ENCODE assay signal across 9 cellular contexts in the genomic region with DNA sequence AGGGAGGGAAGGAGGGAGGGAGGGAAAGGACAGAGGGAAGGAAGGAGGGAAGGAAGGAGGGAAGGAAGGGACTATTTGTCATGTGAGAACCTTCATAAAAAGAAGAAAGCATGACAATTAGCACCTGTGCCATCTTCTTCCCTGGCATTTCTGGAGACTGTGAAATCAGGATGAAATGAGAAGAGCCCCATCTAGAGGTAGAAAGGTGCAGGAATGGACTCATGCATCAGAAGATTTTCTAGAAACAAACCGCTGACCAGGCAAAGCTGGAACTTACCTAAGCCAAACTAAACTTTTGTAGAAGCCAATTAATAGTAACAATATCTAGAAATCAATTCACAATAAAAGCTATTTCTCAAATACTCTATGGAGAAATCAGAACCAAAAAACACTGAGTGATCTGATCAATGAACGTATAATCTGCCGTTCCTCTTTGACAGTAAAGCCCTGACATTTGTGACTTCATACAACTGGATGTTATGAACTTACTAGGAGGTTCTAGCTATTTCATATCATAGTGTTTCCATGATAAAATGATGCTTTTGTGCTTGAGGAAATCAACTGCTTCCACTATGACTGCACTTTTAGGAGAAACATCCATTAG. TPM values are rescaled to one million over a fixed set of nuclear protein-coding genes. Genes with fewer than 3 reads are reported as not detected.
DNase-seq lines count a peak whose midpoint lies in the region; ATAC-seq, FAIRE-seq and TF ChIP-seq lines count a peak whose summit lies in the region.
"Had no signal": no experiment of that assay in that cellular context is flagged by ENCODE, and none has a peak within 500 bp of the region (broad histone marks: within the 10 kb centered on the region; RNA-seq: fewer than 3 reads in every experiment).

No MANE protein-coding gene starts in this region.

- no peaks in the 10 kb centered on the region for H3K27me3 ChIP-seq in K562 (ENCODE audit: control insufficient read depth in 2 of 2, insufficient read depth in 2 of 2, low read length in 2 of 2)
- H3K27me3 ChIP-seq in transverse colon = no peaks in the 10 kb centered on the region

- BruUV-seq in K562 (replicated peaks; lab: Mats Ljungman, UMichigan) = no TSS peak

- FAIRE-seq in K562 (lab: Jason Lieb, UNC) (peak; percentile 6), islet of Langerhans (lab: Jason Lieb, UNC) (peak; percentile 98)

- no peaks in the 10 kb centered on the region for H3K9me1 ChIP-seq in K562 (ENCODE audit: control insufficient read depth, insufficient read depth, low read length)

- POLR2A ChIA-PET in K562 (lab: Yijun Ruan, JAX) = no interaction called here

- intact Hi-C loops in K562 (cut with micrococcal nuclease) = no loop called here
- intact Hi-C loops in transverse colon (cut with DNase I; ENCODE audit: low total_unique reads) = loop anchor here (10.0 kb wide), 1 partner anchor 473 kb away; no protein-coding TSS in a partner anchor

- no peak overlapping the region for H2AFZ ChIP-seq in K562 (ENCODE audit: low read depth, low read length)

- in situ Hi-C loops in GM13976 (cut with MboI; ENCODE audit: low sequenced_read_pairs, unreplicated experiment) = loop anchor here (25.0 kb wide), 1 partner anchor 440 kb away; no protein-coding TSS in a partner anchor
- in situ Hi-C loops in K562 (cut with MboI) = no loop called here
- in situ Hi-C loops in transverse colon (cut with MboI; ENCODE audit: low pct_ligation_motif_present in 1 of 4, low pct_unique_long_range_greater_than_20kb in 1 of 4, low sequenced_read_pairs in 3 of 4) = loop anchor here in 3 of 4 donors (5.0 to 25.0 kb wide), 3 partner anchors 113 to 490 kb away; no protein-coding TSS in a partner anchor

- WGBS in K562 (ENCODE audit: insufficient coverage, low coverage, missing lambda C conversion rate) = 0% methylated on average over 3 of the region's 3 CpGs
- WGBS in transverse colon (ENCODE audit: low coverage in 1 of 2), 2 donors = 54 to 65% methylated on average over 3 of the region's 3 CpGs

- H3K4me1 ChIP-seq in K562 (replicated peaks in 1 of 2; ENCODE audit: control insufficient read depth in 2 of 2, insufficient read depth in 2 of 2, low read length in 2 of 2) (no peaks in the 10 kb centered on the region), transverse colon (no peaks in the 10 kb centered on the region)

- H4K20me1 ChIP-seq in K562 (replicated peaks; ENCODE audit: control insufficient read depth, insufficient read depth, low read length) = no peaks in the 10 kb centered on the region

- peak; percentile 39 to 64 for TF ChIP-seq RAD21 in K562 (CRISPR knock-in tag; conservative IDR thresholded peaks at IDR 0.05 in 1 of 2, IDR thresholded peaks at IDR 0.05 in 1 of 2)

- H3K9ac ChIP-seq in K562 (ENCODE audit: insufficient read depth in 1 of 2, low read depth in 2 of 2, low read length in 2 of 2) = no peak overlapping the region

- H3K36me3 ChIP-seq in K562 (ENCODE audit: control insufficient read depth, insufficient read depth, low read length) (no peaks in the 10 kb centered on the region), transverse colon (no peaks in the 10 kb centered on the region)

- H3K4me3 ChIP-seq in AG10803 (ENCODE audit: low read length) (no peak overlapping the region), K562 (no peak overlapping the region), transverse colon (no peak overlapping the region)

- no peak for ATAC-seq in K562
- no peak for ATAC-seq in GM19397 (IDR thresholded peaks at IDR 0.05; ENCODE audit: unreplicated experiment)

- DNase-seq in AG10803 (ENCODE audit: low read depth) = peak; percentile 50
- peak; percentile 51 for DNase-seq in GM13976 (ENCODE audit: low spot score)
- DNase-seq in NCI-H2171 (lab: John Stamatoyannopoulos, UW) = peak; percentile 79
- DNase-seq in K562 (ENCODE audit: extremely low read depth in 1 of 4, low spot score in 3 of 4) = peak; percentile 12 to 17 (median 14)
- DNase-seq in transverse colon = no peak
- no peak for DNase-seq in NCI-H1048 (lab: John Stamatoyannopoulos, UW)
- DNase-seq: stimulated activated naive B cell treated with anti-CD40 and anti-IgM and Interleukin-4, amounts not matched to agents 10 μg/mL and 1 μg/mL and 100 μg/mL, for 72 hours had no signal

- no peak overlapping the region for H3K27ac ChIP-seq in K562 (ENCODE audit: extremely low read depth, low read depth, low read length)
- no peak overlapping the region for H3K27ac ChIP-seq in transverse colon

- TF ChIP-seq CTCF in AG10803 (conservative IDR thresholded peaks at IDR 0.05; ENCODE audit: low read length) = peak; percentile 88
- TF ChIP-seq CTCF in GM13976 (IDR thresholded peaks at IDR 0.05; ENCODE audit: borderline replicate concordance, control extremely low read depth, extremely low read depth, insufficient read depth, missing control alignments) = peak; percentile 51
- peak; percentile 33 to 67 (median 45); a peak in 5 of 6 replicates for TF ChIP-seq CTCF in K562 (IDR thresholded peaks at IDR 0.05 in 2 of 3, conservative IDR thresholded peaks at IDR 0.05 in 1 of 3; ENCODE audit: insufficient read depth in 2 of 3, low read depth in 1 of 3, low read length in 3 of 3)
- peak; percentile 58 to 75 (median 67) for TF ChIP-seq CTCF in transverse colon (IDR thresholded peaks at IDR 0.05)

- H3K79me2 ChIP-seq in K562 (ENCODE audit: control insufficient read depth, insufficient read depth, low read length) = no peaks in the 10 kb centered on the region

- TF ChIP-seq EP300 in K562 (IDR thresholded peaks at IDR 0.05; ENCODE audit: low read length) (no peak), transverse colon (IDR thresholded peaks at IDR 0.05; ENCODE audit: low read depth) (no peak)

- TF ChIP-seq POLR2A in K562 (conservative IDR thresholded peaks at IDR 0.05) (no peak), transverse colon (IDR thresholded peaks at IDR 0.05) (no peak)

- no peak overlapping the region for H3K4me2 ChIP-seq in K562 (ENCODE audit: insufficient read depth, low read length)

- H3K9me3 ChIP-seq in K562 (replicated peaks; ENCODE audit: control insufficient read depth, insufficient read depth, low read depth, low read length) = no peaks in the 10 kb centered on the region
- H3K9me3 ChIP-seq in transverse colon = no peaks in the 10 kb centered on the region

- CTCF ChIA-PET in K562 (lab: Yijun Ruan, JAX; ENCODE audit: low intra/inter-chr PET ratio) = interaction anchor here (0.6 to 1.4 kb wide), 2 partner anchors 45 to 477 kb away, joined by 3 to 4 read pairs; no protein-coding TSS in a partner anchor

TF ChIP-seq in K562, 482 proteins besides CTCF, POLR2A, EP300 and RAD21 (continues in another document):
- peak; percentile 32; the same call in 1 of the 2 replicates for TF ChIP-seq MAFG (tag; conservative IDR thresholded peaks at IDR 0.05)
- no peak for TF ChIP-seq NFXL1 (CRISPR knock-in tag; IDR thresholded peaks at IDR 0.05)
- TF ChIP-seq CTBP1 (IDR thresholded peaks at IDR 0.05; ENCODE audit: borderline replicate concordance) = no peak
- TF ChIP-seq C11orf30 (IDR thresholded peaks at IDR 0.05; ENCODE audit: low read depth) = peak; percentile 46; the same call in 1 of the 2 replicates
- no peak for TF ChIP-seq ZNF780A (CRISPR knock-in tag; IDR thresholded peaks at IDR 0.05)
- no peak for TF ChIP-seq ZNF282 (CRISPR knock-in tag; IDR thresholded peaks at IDR 0.05)
- no peak for TF ChIP-seq ETV1 (tag; conservative IDR thresholded peaks at IDR 0.05; ENCODE audit: low read depth)
- TF ChIP-seq ASH1L (IDR thresholded peaks at IDR 0.05; ENCODE audit: borderline replicate concordance, low read depth, partially characterized antibody) = no peak
- no peak for TF ChIP-seq ZNF778 (CRISPR knock-in tag; IDR thresholded peaks at IDR 0.05)
- no peak for TF ChIP-seq MTF1 (CRISPR knock-in tag; IDR thresholded peaks at IDR 0.05; ENCODE audit: borderline replicate concordance)
- TF ChIP-seq NCOR1 (IDR thresholded peaks at IDR 0.05) = no peak
- 0 out of 2 replicates have a peak, but pooled peaks have one; percentile 18 for TF ChIP-seq SMC3 (conservative IDR thresholded peaks at IDR 0.05; ENCODE audit: insufficient read depth, low read depth, low read length)
- TF ChIP-seq MAFF (IDR thresholded peaks at IDR 0.05; ENCODE audit: low read length) = 0 out of 2 replicates have a peak, but pooled peaks have one; percentile 14
- no peak for TF ChIP-seq DIDO1 (tag; IDR thresholded peaks at IDR 0.05; ENCODE audit: low read depth)
- TF ChIP-seq, protein P1, sequence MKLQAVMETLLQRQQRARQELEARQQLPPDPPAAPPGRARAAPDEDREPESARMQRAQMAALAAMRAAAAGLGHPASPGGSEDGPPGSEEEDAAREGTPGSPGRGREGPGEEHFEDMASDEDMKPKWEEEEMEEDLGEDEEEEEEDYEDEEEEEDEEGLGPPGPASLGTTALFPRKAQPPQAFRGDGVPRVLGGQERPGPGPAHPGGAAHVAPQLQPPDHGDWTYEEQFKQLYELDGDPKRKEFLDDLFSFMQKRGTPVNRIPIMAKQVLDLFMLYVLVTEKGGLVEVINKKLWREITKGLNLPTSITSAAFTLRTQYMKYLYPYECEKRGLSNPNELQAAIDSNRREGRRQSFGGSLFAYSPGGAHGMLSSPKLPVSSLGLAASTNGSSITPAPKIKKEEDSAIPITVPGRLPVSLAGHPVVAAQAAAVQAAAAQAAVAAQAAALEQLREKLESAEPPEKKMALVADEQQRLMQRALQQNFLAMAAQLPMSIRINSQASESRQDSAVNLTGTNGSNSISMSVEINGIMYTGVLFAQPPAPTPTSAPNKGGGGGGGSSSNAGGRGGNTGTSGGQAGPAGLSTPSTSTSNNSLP (IDR thresholded peaks at IDR 0.05; ENCODE audit: borderline replicate concordance, low read depth, low read length) = no peak

RNA-seq across cellular contexts. Expression of gene CRACR2A, which starts 24.4 kb away (rescaled TPM):
- 44.8 and 46.3 TPM in 2 replicates for total RNA-seq in K562 (2011; cell fraction: chromatin; rRNA removed; ENCODE audit: low replicate concordance)
- total RNA-seq in K562 (2011; cell fraction: nucleolus; rRNA removed) = 26.6 and 28.7 TPM in 2 replicates
- total RNA-seq in K562 (2011; cell fraction: nucleoplasm; rRNA removed) = 30.8 and 33.4 TPM in 2 replicates
- total RNA-seq in K562 (2014; rRNA removed) = 10.4 and 13.2 TPM in 2 replicates
- total RNA-seq in K562 (2014; rRNA removed; fragmentation: Illumina TruSeq; extraction: Trizol) = 10.4 and 11.2 TPM in 2 replicates
- total RNA-seq in K562 (2015; rRNA removed; fragmentation: Illumina TruSeq; extraction: Trizol) = 8.8 and 9.1 TPM in 2 replicates
- total RNA-seq in K562 (2021) = 12.7 and 15.1 TPM in 2 replicates
- 8.1 and 10.3 TPM in 2 replicates for polyA plus RNA-seq in K562 (2011; rRNA removed)
- 4.7 and 5.6 TPM in 2 replicates for polyA plus RNA-seq in K562 (2011; cell fraction: cytosol; rRNA removed)
- polyA plus RNA-seq in K562 (2011; cell fraction: nucleus; rRNA removed) = 9.9 and 14.7 TPM in 2 replicates
- 5.5 and 7.5 TPM in 2 replicates for polyA plus RNA-seq in K562 (2012)
- 10.2 and 11.6 TPM in 2 replicates for polyA plus RNA-seq in K562 (2014; fragmentation: Illumina TruSeq; extraction: Trizol)
- polyA plus RNA-seq in K562 (2014; fragmentation: Nextera tagmentation; extraction: Ambion mirVana) = 1 to 10 TPM; 2.1 to 2.3 TPM
- polyA plus RNA-seq in K562 (2014; rRNA removed) = 10.0 and 12.8 TPM in 2 replicates
- polyA minus RNA-seq in K562 (2011; rRNA and poly(A)+ RNA removed) = 15.6 and 17.9 TPM in 2 replicates
- polyA minus RNA-seq in K562 (2011; cell fraction: cytosol; rRNA and poly(A)+ RNA removed) = 4.1 and 11.5 TPM in 2 replicates
- 18.2 and 20.4 TPM in 2 replicates for polyA minus RNA-seq in K562 (2011; cell fraction: nucleus; rRNA and poly(A)+ RNA removed)
- 100 to 1,000 TPM in 2 of 4 donors, 10 to 100 TPM in 2; 34.5 to 165 (median 85.8) TPM for total RNA-seq in transverse colon

Comparison
In these comparisons a context has a peak if more than half of its experiments do, and no peak if none do; other contexts are left out.
1. DNase-seq: peak in AG10803 (single experiment), GM13976 (single experiment), NCI-H2171 (single experiment) and K562 (4 of 4); none in transverse colon (single experiment) and NCI-H1048 (single experiment).
2. Peak in every context shown above with its lines, with median percentiles within 50 percentile points of each other: CTCF ChIP-seq.